In genomic region chr2:192148241-192148619, GRCh38 we compare ENCODE assay signal across 26 cellular contexts. TPM values are rescaled to one million over a fixed set of nuclear protein-coding genes. Genes with fewer than 3 reads are reported as not detected.
DNase-seq lines count a peak whose midpoint lies in the region; ATAC-seq, FAIRE-seq and TF ChIP-seq lines count a peak whose summit lies in the region.
"Had no signal": no experiment of that assay in that cellular context is flagged by ENCODE, and none has a peak within 500 bp of the region (broad histone marks: within the 10 kb centered on the region; RNA-seq: fewer than 3 reads in every experiment).

No MANE protein-coding gene starts in this region.

- no peak overlapping the region for H4K8ac ChIP-seq in mesenchymal stem cell (ENCODE audit: low read length)

- no peaks in the 10 kb centered on the region for H3K27me3 ChIP-seq in K562 (ENCODE audit: control insufficient read depth in 2 of 2, insufficient read depth in 2 of 2, low read length in 2 of 2)
- H3K27me3 ChIP-seq in mesenchymal stem cell (ENCODE audit: control insufficient read depth in 1 of 2, insufficient read depth in 1 of 2, low read length in 2 of 2) = no peaks in the 10 kb centered on the region
- H3K27me3 ChIP-seq in lower lobe of right lung (ENCODE audit: low read depth) = no peaks in the 10 kb centered on the region
- H3K27me3 ChIP-seq: right lobe of liver, vagina had no signal

- H2AK5ac ChIP-seq in mesenchymal stem cell (ENCODE audit: low read length, severe bottlenecking) = no peak overlapping the region

- H3K9ac ChIP-seq in K562 (ENCODE audit: insufficient read depth in 1 of 2, low read depth in 2 of 2, low read length in 2 of 2) (no peak overlapping the region), mesenchymal stem cell (ENCODE audit: low read length) (no peak overlapping the region)

- WGBS in K562 (ENCODE audit: insufficient coverage, low coverage, missing lambda C conversion rate) = 25% methylated on average over 2 of the region's 2 CpGs
- 55% methylated on average over 2 of the region's 2 CpGs for WGBS in mesenchymal stem cell

- in situ Hi-C loops in K562 (cut with MboI) = no loop called here

- no peaks in the 10 kb centered on the region for H3K9me1 ChIP-seq in K562 (ENCODE audit: control insufficient read depth, insufficient read depth, low read length)

- no peak overlapping the region for H4K91ac ChIP-seq in mesenchymal stem cell (ENCODE audit: low read length)

- DNase-seq in HTR-8/SVneo (ENCODE audit: insufficient read length, low spot score) (no peak), K562 (ENCODE audit: extremely low read depth in 1 of 4, low spot score in 3 of 4) (no peak), mesenchymal stem cell (no peak), superior temporal gyrus (ENCODE audit: extremely low spot score) (peak; percentile 60), NCI-H1694 treated with DMSO at 0.1 percent for 48 hours (lab: John Stamatoyannopoulos, UW) (no peak), lower lobe of right lung (no peak)
- DNase-seq: activated CD4-positive, alpha-beta T cell treated with anti-CD3 and anti-CD28 coated beads for 36 hours; activated naive CD4-positive, alpha-beta T cell treated with anti-CD3 and anti-CD28 coated beads, Interleukin-2, amount 50 U/mL, for 16 hours; aorta; CD8-positive, alpha-beta memory T cell; central memory CD4-positive, alpha-beta T cell; Karpas-422; naive thymus-derived CD4-positive, alpha-beta T cell; NCI-H1930; NCI-H226; NCI-H82; right lobe of liver; SHP77; T-helper 1 cell had no signal

- no peak overlapping the region for H2BK12ac ChIP-seq in mesenchymal stem cell (ENCODE audit: low read length in 2 of 2)

- CTCF ChIA-PET in K562 (lab: Yijun Ruan, JAX; ENCODE audit: low intra/inter-chr PET ratio) = no interaction called here

- H2BK120ac ChIP-seq in mesenchymal stem cell (ENCODE audit: low read depth, low read length) = no peak overlapping the region

- H3K79me2 ChIP-seq in K562 (ENCODE audit: control insufficient read depth, insufficient read depth, low read length) = no peaks in the 10 kb centered on the region

- FAIRE-seq in HTR-8/SVneo (lab: Jason Lieb, UNC) = peak; percentile 54
- FAIRE-seq in K562 (lab: Jason Lieb, UNC) = no peak
- FAIRE-seq: GM12892, islet of Langerhans had no signal

- no peak overlapping the region for H2BK15ac ChIP-seq in mesenchymal stem cell (ENCODE audit: low read depth, poor library complexity, severe bottlenecking)

- no peak for TF ChIP-seq RAD21 in K562 (CRISPR knock-in tag; conservative IDR thresholded peaks at IDR 0.05 in 1 of 2, IDR thresholded peaks at IDR 0.05 in 1 of 2)

- H3K27ac ChIP-seq in K562 (ENCODE audit: extremely low read depth, low read depth, low read length) (no peak overlapping the region), mesenchymal stem cell (ENCODE audit: low read length, poor library complexity, severe bottlenecking) (peak overlapping the region; percentile 53), lower lobe of right lung (no peak overlapping the region)
- H3K27ac ChIP-seq: right lobe of liver, vagina had no signal

- intact Hi-C loops in K562 (cut with micrococcal nuclease) (loop anchor here (5.0 kb wide), 1 partner anchor 201 kb away; no protein-coding TSS in a partner anchor), lower lobe of right lung (cut with DNase I) (no loop called here)

- no peak overlapping the region for H2BK5ac ChIP-seq in mesenchymal stem cell (ENCODE audit: low read depth, low read length, poor library complexity, severe bottlenecking)

- H3K9me3 ChIP-seq in K562 (replicated peaks; ENCODE audit: control insufficient read depth, insufficient read depth, low read depth, low read length) (no peaks in the 10 kb centered on the region), mesenchymal stem cell (ENCODE audit: control insufficient read depth, low read length) (no peaks in the 10 kb centered on the region), lower lobe of right lung (no peaks in the 10 kb centered on the region)
- H3K9me3 ChIP-seq: right lobe of liver, vagina had no signal

- H3K79me1 ChIP-seq in mesenchymal stem cell (replicated peaks; ENCODE audit: low read length, poor library complexity, severe bottlenecking) = no peaks in the 10 kb centered on the region

- no peak for TF ChIP-seq POLR2A in K562 (conservative IDR thresholded peaks at IDR 0.05)

- H4K20me1 ChIP-seq in K562 (replicated peaks; ENCODE audit: control insufficient read depth, insufficient read depth, low read length) = no peaks in the 10 kb centered on the region

- H3K4me3 ChIP-seq in K562 (no peak overlapping the region), mesenchymal stem cell (ENCODE audit: insufficient read depth in 1 of 2, low read depth in 1 of 2, low read length in 2 of 2) (no peak overlapping the region), lower lobe of right lung (no peak overlapping the region)
- H3K4me3 ChIP-seq: right lobe of liver, vagina had no signal

- no peak overlapping the region for H3K14ac ChIP-seq in mesenchymal stem cell (ENCODE audit: low read length in 2 of 2)

- no peaks in the 10 kb centered on the region for H3K36me3 ChIP-seq in K562 (ENCODE audit: control insufficient read depth, insufficient read depth, low read length)
- H3K36me3 ChIP-seq in mesenchymal stem cell (ENCODE audit: control insufficient read depth in 1 of 2, insufficient read depth in 2 of 2, low read depth in 1 of 2, low read length in 2 of 2) = no peaks in the 10 kb centered on the region
- no peaks in the 10 kb centered on the region for H3K36me3 ChIP-seq in lower lobe of right lung
- H3K36me3 ChIP-seq: right lobe of liver, vagina had no signal

- BruUV-seq in K562 (replicated peaks; lab: Mats Ljungman, UMichigan) = no TSS peak

- H3K4me1 ChIP-seq in K562 (replicated peaks in 1 of 2; ENCODE audit: control insufficient read depth in 2 of 2, insufficient read depth in 2 of 2, low read length in 2 of 2) = no peaks in the 10 kb centered on the region; a peak in 1 of 5 replicates
- H3K4me1 ChIP-seq in mesenchymal stem cell (ENCODE audit: control insufficient read depth, insufficient read depth, low read depth, low read length) = no peaks in the 10 kb centered on the region
- H3K4me1 ChIP-seq in lower lobe of right lung = peaks cover 23% of the 10 kb centered on the region

- no peak for TF ChIP-seq EP300 in K562 (IDR thresholded peaks at IDR 0.05; ENCODE audit: low read length)

- TF ChIP-seq CTCF in K562 (IDR thresholded peaks at IDR 0.05 in 2 of 3, conservative IDR thresholded peaks at IDR 0.05 in 1 of 3; ENCODE audit: insufficient read depth in 2 of 3, low read depth in 1 of 3, low read length in 3 of 3) (no peak), lower lobe of right lung (IDR thresholded peaks at IDR 0.05) (no peak)

- H3K23ac ChIP-seq in mesenchymal stem cell (ENCODE audit: low read length in 2 of 2) = no peak overlapping the region

- H2AFZ ChIP-seq in K562 (ENCODE audit: low read depth, low read length) = peak overlapping the region; percentile 15; the same call in 1 of the 2 replicates
- H2AFZ ChIP-seq in mesenchymal stem cell (ENCODE audit: low read depth, low read length) = no peak overlapping the region

- H3K18ac ChIP-seq in mesenchymal stem cell (ENCODE audit: low read depth in 1 of 2, low read length in 2 of 2) = peak overlapping the region in 1 of 2 experiments; percentile 33

- POLR2A ChIA-PET in K562 (lab: Yijun Ruan, JAX) = interaction anchor here (1.5 kb wide), 1 partner anchor 8 kb away, joined by 5 read pairs; no protein-coding TSS in a partner anchor

- no peak overlapping the region for H3K4ac ChIP-seq in mesenchymal stem cell (ENCODE audit: low read depth in 1 of 2, low read length in 2 of 2)

- H3K4me2 ChIP-seq in K562 (ENCODE audit: insufficient read depth, low read length) (no peak overlapping the region), mesenchymal stem cell (ENCODE audit: low read length, poor library complexity, severe bottlenecking) (no peak overlapping the region)

- ATAC-seq in K562 (no peak), lower lobe of right lung (no peak), GM18519 (IDR thresholded peaks at IDR 0.05; ENCODE audit: low FRiP score, unreplicated experiment) (no peak)
- ATAC-seq: activated CD4-positive, alpha-beta T cell treated with anti-CD3 and anti-CD28 coated beads for 36 hours; naive thymus-derived CD4-positive, alpha-beta T cell had no signal

RNA-seq across cellular contexts. Expression of gene TMEFF2, which starts 46.5 kb away (rescaled TPM):
- not detected in 2 replicates for total RNA-seq in K562 (2011; cell fraction: chromatin; rRNA removed; ENCODE audit: low replicate concordance)
- not detected in 2 replicates for total RNA-seq in K562 (2011; cell fraction: nucleolus; rRNA removed)
- total RNA-seq in K562 (2011; cell fraction: nucleoplasm; rRNA removed) = not detected in 2 replicates
- total RNA-seq in K562 (2014; rRNA removed) = not detected in 2 replicates
- total RNA-seq in K562 (2014; rRNA removed; fragmentation: Illumina TruSeq; extraction: Trizol) = not detected in 2 replicates
- total RNA-seq in K562 (2015; rRNA removed; fragmentation: Illumina TruSeq; extraction: Trizol) = not detected in 2 replicates
- total RNA-seq in K562 (2021) = not detected in 2 replicates
- not detected in 2 replicates for polyA plus RNA-seq in K562 (2011; rRNA removed)
- polyA plus RNA-seq in K562 (2011; cell fraction: cytosol; rRNA removed) = not detected in 2 replicates
- polyA plus RNA-seq in K562 (2011; cell fraction: nucleus; rRNA removed) = not detected in 2 replicates
- polyA plus RNA-seq in K562 (2012) = 0.04 TPM in 1 of 2 replicates, not detected in the other
- not detected in 2 replicates for polyA plus RNA-seq in K562 (2014; fragmentation: Illumina TruSeq; extraction: Trizol)
- polyA plus RNA-seq in K562 (2014; fragmentation: Nextera tagmentation; extraction: Ambion mirVana) = 1 to 10 TPM in 1 of 2 experiments, not detected in 1; 1.4 TPM
- not detected in 2 replicates for polyA plus RNA-seq in K562 (2014; rRNA removed)
- not detected in 2 replicates for polyA minus RNA-seq in K562 (2011; rRNA and poly(A)+ RNA removed)
- polyA minus RNA-seq in K562 (2011; cell fraction: cytosol; rRNA and poly(A)+ RNA removed) = not detected in 2 replicates
- 0.13 TPM in 1 of 2 replicates, not detected in the other for polyA minus RNA-seq in K562 (2011; cell fraction: nucleus; rRNA and poly(A)+ RNA removed)
- polyA plus RNA-seq in mesenchymal stem cell (2013, experiment 1 of 2) = not detected
- polyA plus RNA-seq in mesenchymal stem cell (2013, experiment 2 of 2) = 0.03 TPM
- total RNA-seq in lower lobe of right lung = not detected
- total RNA-seq: activated CD4-positive, alpha-beta T cell treated with anti-CD3 and anti-CD28 coated beads for 36 hours; activated T-helper 1 cell treated with anti-CD3 and anti-CD28 coated beads, Interleukin-12 subunit alpha, Interleukin-12 subunit beta, Interleukin-2, Interleukin-4 antibody, amounts not matched to agents 30 ng/mL and 10 ng/mL and 1 ng/mL, durations not matched to agents 14 hours and 24 hours and 36 hours; CD8-positive, alpha-beta memory T cell; epithelial cell of proximal tubule; HT-29; naive thymus-derived CD4-positive, alpha-beta T cell; right lobe of liver; vagina had no signal
- polyA plus RNA-seq: aorta; CD8-positive, alpha-beta memory T cell; naive thymus-derived CD4-positive, alpha-beta T cell had no signal
